Comparison of ENCODE assay signal across 8 cellular contexts in the genomic region with DNA sequence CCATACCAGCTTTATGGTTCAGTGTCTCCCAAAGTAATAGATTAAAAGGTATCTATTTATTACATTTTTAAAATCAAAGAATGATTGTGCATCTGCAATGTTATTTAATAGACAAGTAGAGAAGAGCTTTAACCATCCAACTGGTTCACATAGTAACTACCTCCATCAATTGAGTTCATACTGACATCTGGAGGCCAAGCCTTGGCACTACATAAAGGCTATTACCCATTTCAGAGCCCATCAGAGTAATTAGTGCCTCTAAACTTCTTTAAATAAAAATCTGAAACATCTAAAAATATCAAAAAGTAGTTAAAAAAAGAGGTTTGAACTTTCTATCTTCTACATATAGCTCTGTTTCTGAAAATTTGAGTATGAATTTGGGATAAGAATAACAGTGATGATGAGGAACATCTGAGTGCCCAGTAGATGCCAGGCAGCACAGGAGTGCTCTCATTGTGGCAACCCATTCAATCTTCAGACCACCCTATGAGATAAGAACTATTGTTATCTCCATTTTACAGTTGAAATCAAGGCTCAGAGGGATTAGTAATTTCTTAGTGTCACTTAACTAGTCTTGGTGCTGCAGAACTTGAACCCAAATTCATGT.
DNase-seq lines count a peak whose midpoint lies in the region; ATAC-seq, FAIRE-seq and TF ChIP-seq lines count a peak whose summit lies in the region.

No MANE protein-coding gene starts in this region.

- H3K36me3 ChIP-seq in endothelial cell of umbilical vein (ENCODE audit: control insufficient read depth in 2 of 2, extremely low read depth in 1 of 2, insufficient read depth in 2 of 2, low read length in 2 of 2), result no peaks in the 10 kb centered on the region

- peak; percentile 79 for ATAC-seq in GM21717 (IDR thresholded peaks at IDR 0.05; ENCODE audit: unreplicated experiment)

- TF ChIP-seq POLR2A in endothelial cell of umbilical vein (IDR thresholded peaks at IDR 0.05; ENCODE audit: low read depth, low read length), result no peak

- peaks cover 2 to 5% of the 10 kb centered on the region in 2 experiments for H3K27me3 ChIP-seq in endothelial cell of umbilical vein (ENCODE audit: control insufficient read depth in 2 of 2, insufficient read depth in 2 of 2, low read length in 2 of 2)

- no peak overlapping the region for H3K27ac ChIP-seq in endothelial cell of umbilical vein (ENCODE audit: insufficient read depth, low read depth, low read length)

- H3K9me1 ChIP-seq in endothelial cell of umbilical vein (replicated peaks; ENCODE audit: control insufficient read depth, extremely low read depth, insufficient read depth, low read length), result no peaks in the 10 kb centered on the region

- intact Hi-C loops in endothelial cell of umbilical vein (cut with micrococcal nuclease), result no loop called here

- no peaks in the 10 kb centered on the region for H3K9me3 ChIP-seq in endothelial cell of umbilical vein (replicated peaks; ENCODE audit: control insufficient read depth, insufficient read depth, low read length)

- H2AFZ ChIP-seq in endothelial cell of umbilical vein (ENCODE audit: low read depth, low read length), result no peak overlapping the region

- dilution Hi-C loops in endothelial cell of umbilical vein (cut with MboI; ENCODE audit: extremely low pct_ligation_motif_present, low sequenced_read_pairs), result no loop called here

- POLR2A ChIA-PET in endothelial cell of umbilical vein (lab: Charles Lee), result no interaction called here

- no peak overlapping the region for H3K4me2 ChIP-seq in endothelial cell of umbilical vein (ENCODE audit: insufficient read depth, low read length)

- no peaks in the 10 kb centered on the region for H3K4me1 ChIP-seq in endothelial cell of umbilical vein (ENCODE audit: control insufficient read depth, extremely low read depth, insufficient read depth, low read length)

- peak; percentile 15 to 57 for TF ChIP-seq CTCF in endothelial cell of umbilical vein (IDR thresholded peaks at IDR 0.05; ENCODE audit: extremely low read depth in 1 of 2, insufficient read depth in 1 of 2, low read depth in 1 of 2, low read length in 2 of 2)

- no TSS peak for BruUV-seq in endothelial cell of umbilical vein (replicated peaks; lab: Mats Ljungman, UMichigan)

- no peak overlapping the region for H3K9ac ChIP-seq in endothelial cell of umbilical vein (replicated peaks; ENCODE audit: extremely low read depth, insufficient read depth, low read length)

- H3K79me2 ChIP-seq in endothelial cell of umbilical vein (ENCODE audit: control insufficient read depth, insufficient read depth, low read length), result no peaks in the 10 kb centered on the region

- H4K20me1 ChIP-seq in endothelial cell of umbilical vein (replicated peaks; ENCODE audit: control insufficient read depth, extremely low read depth, insufficient read depth, low read length), result no peaks in the 10 kb centered on the region

- H3K4me3 ChIP-seq in endothelial cell of umbilical vein (replicated peaks in 1 of 3; ENCODE audit: insufficient read depth in 1 of 3, low read depth in 1 of 3, low read length in 3 of 3), result no peak overlapping the region

- FAIRE-seq in endothelial cell of umbilical vein (lab: Jason Lieb, UNC) (peak; percentile 72), RCC 7860 (lab: Jason Lieb, UNC) (no peak)

- CTCF ChIA-PET in endothelial cell of umbilical vein (lab: Charles Lee), result interaction anchor here (0.6 to 1.5 kb wide), 18 partner anchors 9 to 948 kb away, joined by 3 to 60 read pairs (median 4); a partner anchor contains a TSS

- DNase-seq in NOMO-1 (lab: John Stamatoyannopoulos, UW; ENCODE audit: unreplicated experiment in 2 of 2) (peak; percentile 6 to 33), NOMO-1 treated with dmso at 0.1 percent for 144 hours (lab: John Stamatoyannopoulos, UW; ENCODE audit: unreplicated experiment) (no peak), M059J (ENCODE audit: low read depth) (peak; percentile 60), SKM-1 (lab: John Stamatoyannopoulos, UW; ENCODE audit: unreplicated experiment) (peak; percentile 2), endothelial cell of umbilical vein (ENCODE audit: low read depth, low spot score) (peak; percentile 48), mucosa of gallbladder (ENCODE audit: low spot score) (peak; percentile 42), RCC 7860 (ENCODE audit: low spot score) (no peak)

TF ChIP-seq in endothelial cell of umbilical vein, 7 proteins besides CTCF, POLR2A, EP300 and RAD21:
- no peak for TF ChIP-seq GATA2 (IDR thresholded peaks at IDR 0.05; ENCODE audit: insufficient read depth, insufficient read length, low read depth, low read length)

Comparison
In these comparisons a context has a peak if more than half of its experiments do, and no peak if none do; other contexts are left out.
1. DNase-seq: peak in NOMO-1 (2 of 2), M059J (single experiment), SKM-1 (single experiment), endothelial cell of umbilical vein (single experiment) and mucosa of gallbladder (single experiment); none in NOMO-1 treated with dmso at 0.1 percent for 144 hours (single experiment) and RCC 7860 (single experiment).